ENCODE assay signal across 1 cellular context in the genomic region with DNA sequence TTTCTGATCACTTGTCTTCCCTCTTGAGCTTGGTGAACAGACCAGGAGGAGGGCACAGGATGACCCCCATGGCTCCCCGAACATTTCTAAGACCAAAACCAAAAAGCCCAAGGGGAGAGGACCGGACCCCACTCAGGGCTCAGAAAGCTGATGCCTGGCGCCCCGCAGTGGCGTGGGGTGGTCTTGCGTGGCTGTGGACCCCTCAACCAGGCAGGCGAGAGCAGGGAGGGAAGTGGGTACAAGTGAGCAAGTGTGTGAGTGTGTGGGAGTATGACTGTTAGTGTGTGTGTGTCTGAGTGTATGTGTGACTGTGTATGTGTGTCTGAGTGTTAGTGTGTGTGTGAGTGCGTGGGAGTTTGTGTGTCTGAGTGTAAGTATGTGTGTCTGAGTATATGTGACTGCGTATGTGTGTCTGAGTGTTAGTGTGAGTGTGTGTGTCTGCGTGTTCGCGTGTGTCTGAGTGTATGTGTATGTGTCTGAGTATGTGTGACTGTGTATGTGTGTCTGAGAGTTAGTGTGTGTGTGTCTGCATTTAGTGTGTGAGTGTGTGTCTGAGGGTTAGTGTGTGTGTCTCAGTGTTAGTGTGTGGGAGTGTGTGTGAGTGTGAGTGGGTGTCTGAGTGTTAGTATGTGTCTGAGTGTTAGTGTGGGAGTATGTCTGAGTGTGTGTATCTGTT.
TF ChIP-seq lines count a peak whose summit lies in the region.

No MANE protein-coding gene starts in this region.

TF ChIP-seq in SK-N-SH treated with all-trans-retinoic acid at 6 μM for 48 hours, 23 proteins besides CTCF, POLR2A, EP300 and RAD21 (continued from another document):
- TF ChIP-seq, protein P1, sequence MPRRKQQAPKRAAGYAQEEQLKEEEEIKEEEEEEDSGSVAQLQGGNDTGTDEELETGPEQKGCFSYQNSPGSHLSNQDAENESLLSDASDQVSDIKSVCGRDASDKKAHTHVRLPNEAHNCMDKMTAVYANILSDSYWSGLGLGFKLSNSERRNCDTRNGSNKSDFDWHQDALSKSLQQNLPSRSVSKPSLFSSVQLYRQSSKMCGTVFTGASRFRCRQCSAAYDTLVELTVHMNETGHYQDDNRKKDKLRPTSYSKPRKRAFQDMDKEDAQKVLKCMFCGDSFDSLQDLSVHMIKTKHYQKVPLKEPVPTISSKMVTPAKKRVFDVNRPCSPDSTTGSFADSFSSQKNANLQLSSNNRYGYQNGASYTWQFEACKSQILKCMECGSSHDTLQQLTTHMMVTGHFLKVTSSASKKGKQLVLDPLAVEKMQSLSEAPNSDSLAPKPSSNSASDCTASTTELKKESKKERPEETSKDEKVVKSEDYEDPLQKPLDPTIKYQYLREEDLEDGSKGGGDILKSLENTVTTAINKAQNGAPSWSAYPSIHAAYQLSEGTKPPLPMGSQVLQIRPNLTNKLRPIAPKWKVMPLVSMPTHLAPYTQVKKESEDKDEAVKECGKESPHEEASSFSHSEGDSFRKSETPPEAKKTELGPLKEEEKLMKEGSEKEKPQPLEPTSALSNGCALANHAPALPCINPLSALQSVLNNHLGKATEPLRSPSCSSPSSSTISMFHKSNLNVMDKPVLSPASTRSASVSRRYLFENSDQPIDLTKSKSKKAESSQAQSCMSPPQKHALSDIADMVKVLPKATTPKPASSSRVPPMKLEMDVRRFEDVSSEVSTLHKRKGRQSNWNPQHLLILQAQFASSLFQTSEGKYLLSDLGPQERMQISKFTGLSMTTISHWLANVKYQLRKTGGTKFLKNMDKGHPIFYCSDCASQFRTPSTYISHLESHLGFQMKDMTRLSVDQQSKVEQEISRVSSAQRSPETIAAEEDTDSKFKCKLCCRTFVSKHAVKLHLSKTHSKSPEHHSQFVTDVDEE (CRISPR knock-in tag; IDR thresholded peaks at IDR 0.05): no peak
- TF ChIP-seq ARNTL (CRISPR knock-in tag; IDR thresholded peaks at IDR 0.05; ENCODE audit: borderline replicate concordance, low read depth) (no peak), ZNF8 (CRISPR knock-in tag; IDR thresholded peaks at IDR 0.05) (no peak), ZNF565 (CRISPR knock-in tag; conservative IDR thresholded peaks at IDR 0.05; ENCODE audit: low read depth) (no peak), CSDC2 (CRISPR knock-in tag; IDR thresholded peaks at IDR 0.05) (no peak), BACH2 (CRISPR knock-in tag; IDR thresholded peaks at IDR 0.05; ENCODE audit: borderline replicate concordance) (no peak)
- TF ChIP-seq, protein P2, sequence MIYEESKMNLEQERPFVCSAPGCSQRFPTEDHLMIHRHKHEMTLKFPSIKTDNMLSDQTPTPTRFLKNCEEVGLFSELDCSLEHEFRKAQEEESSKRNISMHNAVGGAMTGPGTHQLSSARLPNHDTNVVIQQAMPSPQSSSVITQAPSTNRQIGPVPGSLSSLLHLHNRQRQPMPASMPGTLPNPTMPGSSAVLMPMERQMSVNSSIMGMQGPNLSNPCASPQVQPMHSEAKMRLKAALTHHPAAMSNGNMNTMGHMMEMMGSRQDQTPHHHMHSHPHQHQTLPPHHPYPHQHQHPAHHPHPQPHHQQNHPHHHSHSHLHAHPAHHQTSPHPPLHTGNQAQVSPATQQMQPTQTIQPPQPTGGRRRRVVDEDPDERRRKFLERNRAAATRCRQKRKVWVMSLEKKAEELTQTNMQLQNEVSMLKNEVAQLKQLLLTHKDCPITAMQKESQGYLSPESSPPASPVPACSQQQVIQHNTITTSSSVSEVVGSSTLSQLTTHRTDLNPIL (CRISPR knock-in tag; IDR thresholded peaks at IDR 0.05; ENCODE audit: low read depth): no peak
TF ChIP-seq in SK-N-SH treated with all-trans-retinoic acid at 6 μM for 48 hours: peak in this region for 0.
